1 cellular context compared by ENCODE assay signal in genomic region chr11:69055598-69056516, GRCh38.
TF ChIP-seq lines count a peak whose summit lies in the region.

No MANE protein-coding gene starts in this region.

TF ChIP-seq in GM12878, 131 proteins besides CTCF, POLR2A, EP300 and RAD21 (continued from another document):
- TF ChIP-seq, protein P1, sequence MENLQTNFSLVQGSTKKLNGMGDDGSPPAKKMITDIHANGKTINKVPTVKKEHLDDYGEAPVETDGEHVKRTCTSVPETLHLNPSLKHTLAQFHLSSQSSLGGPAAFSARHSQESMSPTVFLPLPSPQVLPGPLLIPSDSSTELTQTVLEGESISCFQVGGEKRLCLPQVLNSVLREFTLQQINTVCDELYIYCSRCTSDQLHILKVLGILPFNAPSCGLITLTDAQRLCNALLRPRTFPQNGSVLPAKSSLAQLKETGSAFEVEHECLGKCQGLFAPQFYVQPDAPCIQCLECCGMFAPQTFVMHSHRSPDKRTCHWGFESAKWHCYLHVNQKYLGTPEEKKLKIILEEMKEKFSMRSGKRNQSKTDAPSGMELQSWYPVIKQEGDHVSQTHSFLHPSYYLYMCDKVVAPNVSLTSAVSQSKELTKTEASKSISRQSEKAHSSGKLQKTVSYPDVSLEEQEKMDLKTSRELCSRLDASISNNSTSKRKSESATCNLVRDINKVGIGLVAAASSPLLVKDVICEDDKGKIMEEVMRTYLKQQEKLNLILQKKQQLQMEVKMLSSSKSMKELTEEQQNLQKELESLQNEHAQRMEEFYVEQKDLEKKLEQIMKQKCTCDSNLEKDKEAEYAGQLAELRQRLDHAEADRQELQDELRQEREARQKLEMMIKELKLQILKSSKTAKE (IDR thresholded peaks at IDR 0.05; ENCODE audit: low read depth, poor library complexity, severe bottlenecking) = peak; percentile 93
- TF ChIP-seq NFXL1 (IDR thresholded peaks at IDR 0.05; ENCODE audit: borderline replicate concordance) (no peak), BACH1 (IDR thresholded peaks at IDR 0.05; ENCODE audit: borderline replicate concordance) (peak; percentile 82), ZNF384 (IDR thresholded peaks at IDR 0.05; ENCODE audit: borderline replicate concordance, low read depth, low read length) (no peak), PKNOX1 (IDR thresholded peaks at IDR 0.05) (peak; percentile 58; the same call in 1 of the 2 replicates), CHD1 (IDR thresholded peaks at IDR 0.05; ENCODE audit: low read depth, low read length) (no peak), ESRRA (IDR thresholded peaks at IDR 0.05; ENCODE audit: low read length) (peak; percentile 72; the same call in 1 of the 2 replicates), TCF12 (IDR thresholded peaks at IDR 0.05; ENCODE audit: low read depth, low read length) (peak; percentile 95), YBX1 (IDR thresholded peaks at IDR 0.05) (no peak), MTA2 (IDR thresholded peaks at IDR 0.05; ENCODE audit: low read depth) (peak; percentile 99), SIN3A (IDR thresholded peaks at IDR 0.05; ENCODE audit: low read depth, low read length) (no peak), BCLAF1 (IDR thresholded peaks at IDR 0.05) (no peak), PML (IDR thresholded peaks at IDR 0.05; ENCODE audit: low read length) (no peak), WRNIP1 (IDR thresholded peaks at IDR 0.05; ENCODE audit: borderline replicate concordance, low read depth, low read length) (no peak)
- TF ChIP-seq, protein P2, sequence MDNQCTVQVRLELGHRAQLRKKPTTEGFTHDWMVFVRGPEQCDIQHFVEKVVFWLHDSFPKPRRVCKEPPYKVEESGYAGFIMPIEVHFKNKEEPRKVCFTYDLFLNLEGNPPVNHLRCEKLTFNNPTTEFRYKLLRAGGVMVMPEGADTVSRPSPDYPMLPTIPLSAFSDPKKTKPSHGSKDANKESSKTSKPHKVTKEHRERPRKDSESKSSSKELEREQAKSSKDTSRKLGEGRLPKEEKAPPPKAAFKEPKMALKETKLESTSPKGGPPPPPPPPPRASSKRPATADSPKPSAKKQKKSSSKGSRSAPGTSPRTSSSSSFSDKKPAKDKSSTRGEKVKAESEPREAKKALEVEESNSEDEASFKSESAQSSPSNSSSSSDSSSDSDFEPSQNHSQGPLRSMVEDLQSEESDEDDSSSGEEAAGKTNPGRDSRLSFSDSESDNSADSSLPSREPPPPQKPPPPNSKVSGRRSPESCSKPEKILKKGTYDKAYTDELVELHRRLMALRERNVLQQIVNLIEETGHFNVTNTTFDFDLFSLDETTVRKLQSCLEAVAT (IDR thresholded peaks at IDR 0.05) = peak; percentile 96
- TF ChIP-seq, protein P3, sequence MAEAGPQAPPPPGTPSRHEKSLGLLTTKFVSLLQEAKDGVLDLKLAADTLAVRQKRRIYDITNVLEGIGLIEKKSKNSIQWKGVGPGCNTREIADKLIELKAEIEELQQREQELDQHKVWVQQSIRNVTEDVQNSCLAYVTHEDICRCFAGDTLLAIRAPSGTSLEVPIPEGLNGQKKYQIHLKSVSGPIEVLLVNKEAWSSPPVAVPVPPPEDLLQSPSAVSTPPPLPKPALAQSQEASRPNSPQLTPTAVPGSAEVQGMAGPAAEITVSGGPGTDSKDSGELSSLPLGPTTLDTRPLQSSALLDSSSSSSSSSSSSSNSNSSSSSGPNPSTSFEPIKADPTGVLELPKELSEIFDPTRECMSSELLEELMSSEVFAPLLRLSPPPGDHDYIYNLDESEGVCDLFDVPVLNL (IDR thresholded peaks at IDR 0.05; ENCODE audit: low read depth, low read length) = no peak; the same call in 1 of the 2 replicates
- TF ChIP-seq, protein P4, sequence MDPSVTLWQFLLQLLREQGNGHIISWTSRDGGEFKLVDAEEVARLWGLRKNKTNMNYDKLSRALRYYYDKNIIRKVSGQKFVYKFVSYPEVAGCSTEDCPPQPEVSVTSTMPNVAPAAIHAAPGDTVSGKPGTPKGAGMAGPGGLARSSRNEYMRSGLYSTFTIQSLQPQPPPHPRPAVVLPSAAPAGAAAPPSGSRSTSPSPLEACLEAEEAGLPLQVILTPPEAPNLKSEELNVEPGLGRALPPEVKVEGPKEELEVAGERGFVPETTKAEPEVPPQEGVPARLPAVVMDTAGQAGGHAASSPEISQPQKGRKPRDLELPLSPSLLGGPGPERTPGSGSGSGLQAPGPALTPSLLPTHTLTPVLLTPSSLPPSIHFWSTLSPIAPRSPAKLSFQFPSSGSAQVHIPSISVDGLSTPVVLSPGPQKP (IDR thresholded peaks at IDR 0.05; ENCODE audit: low read depth, low read length) = no peak
